34 cellular contexts compared by ENCODE assay signal in the genomic region with DNA sequence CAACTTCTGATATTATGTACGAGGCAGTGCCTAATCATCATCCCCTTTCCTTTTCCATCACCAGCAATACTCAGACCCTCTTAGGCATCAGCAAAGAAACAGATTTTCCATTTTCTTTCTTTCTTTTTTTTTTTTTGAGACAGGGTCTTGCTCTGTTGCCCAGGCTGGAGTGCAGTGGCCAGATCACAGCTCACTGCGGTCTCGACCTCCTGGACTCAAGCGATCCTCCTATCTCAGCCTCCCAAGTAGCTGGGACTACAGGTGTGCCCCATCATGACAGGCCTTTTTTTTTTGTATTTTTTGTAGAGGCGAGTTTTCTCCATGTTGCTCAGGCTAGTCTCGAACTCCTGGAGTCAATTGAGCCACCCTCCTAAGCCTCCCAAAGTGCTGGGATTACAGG.
"Had no signal": no experiment of that assay in that cellular context is flagged by ENCODE, and none has a peak within 500 bp of the region (broad histone marks: within the 10 kb centered on the region; RNA-seq: fewer than 3 reads in every experiment).

No MANE protein-coding gene starts in this region.

- H3K36me3 Mint-ChIP-seq: activated CD4-positive, alpha-beta memory T cell treated with anti-CD3 and anti-CD28 coated beads for 36 hours; activated naive CD4-positive, alpha-beta T cell treated with anti-CD3 and anti-CD28 coated beads, Interleukin-2, amount 10 ng/mL, durations not matched to agents 7 days and 5 days; activated naive CD4-positive, alpha-beta T cell treated with anti-CD3 and anti-CD28 coated beads, Interleukin-2, amount 50 U/mL, for 24 hours; activated naive CD8-positive, alpha-beta T cell treated with anti-CD3 and anti-CD28 coated beads for 36 hours had no signal

- ATAC-seq: activated CD8-positive, alpha-beta T cell treated with anti-CD3 and anti-CD28 coated beads for 36 hours; activated T-cell treated with anti-CD3 and anti-CD28 coated beads, Interleukin-2, amount 50 U/mL, for 4 hours; activated T-helper 17 cell treated with anti-CD3 and anti-CD28 coated beads, Interleukin-2, amount 50 U/mL, for 72 hours; body of pancreas had no signal

- H3K27ac Mint-ChIP-seq: activated B cell treated with CpG ODN at 0.5 μM for 24 hours; activated CD4-positive, alpha-beta memory T cell treated with anti-CD3 and anti-CD28 coated beads for 36 hours; activated CD4-positive, alpha-beta T cell treated with anti-CD3 and anti-CD28 coated beads, Interleukin-2, amount 10 ng/mL, durations not matched to agents 24 days and 14 days; activated CD8-positive, alpha-beta T cell treated with anti-CD3 and anti-CD28 coated beads for 36 hours; activated naive CD4-positive, alpha-beta T cell treated with anti-CD3 and anti-CD28 coated beads, Interleukin-2, amount 10 ng/mL, durations not matched to agents 7 days and 5 days; activated naive CD4-positive, alpha-beta T cell treated with anti-CD3 and anti-CD28 coated beads, Interleukin-2, amount 50 U/mL, for 24 hours; activated naive CD8-positive, alpha-beta T cell treated with anti-CD3 and anti-CD28 coated beads for 36 hours; activated T-cell treated with anti-CD3 and anti-CD28 coated beads, Interleukin-2, amount 50 U/mL, for 72 hours; activated T-helper 1 cell treated with anti-CD3 and anti-CD28 coated beads, Interleukin-12 subunit alpha, Interleukin-12 subunit beta, Interleukin-2, Interleukin-4 antibody, amounts not matched to agents 30 ng/mL and 10 ng/mL and 1 ng/mL, durations not matched to agents 14 hours and 24 hours and 36 hours; activated T-helper 17 cell treated with anti-CD3 and anti-CD28 coated beads, Interleukin-2, amount 50 U/mL, for 72 hours; T-helper 1 cell treated with Interleukin-12 subunit alpha and Interleukin-12 subunit beta and Interleukin-4 antibody, amounts not matched to agents 30 μg/mL and 1 μg/mL, for 36 hours; T-helper 2 cell treated with Interferon-gamma antibody and Interleukin-4, amounts not matched to agents 5 μg/mL and 100 μg/mL, for 36 hours had no signal

- H3K4me1 ChIP-seq: adrenal gland, breast epithelium had no signal

- H3K36me3 ChIP-seq: adrenal gland, brain microvascular endothelial cell, breast epithelium had no signal

- H3K4me3 Mint-ChIP-seq: activated B cell treated with CpG ODN at 0.5 μM for 24 hours; activated CD4-positive, alpha-beta memory T cell treated with anti-CD3 and anti-CD28 coated beads for 36 hours; activated CD4-positive, alpha-beta T cell treated with anti-CD3 and anti-CD28 coated beads, Interleukin-2, amount 10 ng/mL, durations not matched to agents 24 days and 14 days; activated CD8-positive, alpha-beta T cell treated with anti-CD3 and anti-CD28 coated beads for 36 hours; activated naive CD4-positive, alpha-beta T cell treated with anti-CD3 and anti-CD28 coated beads, Interleukin-2, amount 10 ng/mL, durations not matched to agents 7 days and 5 days; activated naive CD4-positive, alpha-beta T cell treated with anti-CD3 and anti-CD28 coated beads, Interleukin-2, amount 50 U/mL, for 24 hours; activated naive CD8-positive, alpha-beta T cell treated with anti-CD3 and anti-CD28 coated beads for 36 hours; activated T-cell treated with anti-CD3 and anti-CD28 coated beads, Interleukin-2, amount 50 U/mL, for 4 hours; activated T-cell treated with anti-CD3 and anti-CD28 coated beads, Interleukin-2, amount 50 U/mL, for 72 hours; activated T-helper 1 cell treated with anti-CD3 and anti-CD28 coated beads, Interleukin-12 subunit alpha, Interleukin-12 subunit beta, Interleukin-2, Interleukin-4 antibody, amounts not matched to agents 30 ng/mL and 10 ng/mL and 1 ng/mL, durations not matched to agents 14 hours and 24 hours and 36 hours; activated T-helper 17 cell treated with anti-CD3 and anti-CD28 coated beads, Interleukin-2, amount 50 U/mL, for 72 hours; T-helper 1 cell treated with Interleukin-12 subunit alpha and Interleukin-12 subunit beta and Interleukin-4 antibody, amounts not matched to agents 30 μg/mL and 1 μg/mL, for 36 hours; T-helper 2 cell treated with Interferon-gamma antibody and Interleukin-4, amounts not matched to agents 5 μg/mL and 100 μg/mL, for 36 hours had no signal

- H3K4me3 ChIP-seq: adrenal gland, body of pancreas, breast epithelium had no signal

- H3K9me3 ChIP-seq: adrenal gland, body of pancreas, breast epithelium had no signal

- H3K27me3 ChIP-seq: adrenal gland, body of pancreas, brain microvascular endothelial cell, breast epithelium had no signal

- DNase-seq: activated B cell treated with CpG ODN at 0.5 μM for 24 hours; activated CD4-positive, alpha-beta memory T cell treated with anti-CD3 and anti-CD28 coated beads for 36 hours; activated CD4-positive, alpha-beta T cell treated with anti-CD3 and anti-CD28 coated beads for 4 hours; activated CD4-positive, alpha-beta T cell treated with anti-CD3 and anti-CD28 coated beads, Interleukin-2, amount 10 ng/mL, durations not matched to agents 24 days and 14 days; activated CD4-positive, alpha-beta T cell treated with anti-CD3 and anti-CD28 coated beads, Interleukin-2, amount 50 U/mL, for 1 hour; activated CD4-positive, alpha-beta T cell treated with anti-CD3 and anti-CD28 coated beads, Interleukin-2, amount 50 U/mL, for 4 hours; activated CD4-positive, CD25-positive, alpha-beta regulatory T cell treated with anti-CD3 and anti-CD28 coated beads, Interleukin-2, amount 50 U/mL, for 72 hours; activated CD8-positive, alpha-beta memory T cell treated with anti-CD3 and anti-CD28 coated beads, Interleukin-2, amount 50 U/mL, for 4 hours; activated CD8-positive, alpha-beta T cell treated with anti-CD3 and anti-CD28 coated beads for 36 hours; activated effector memory CD4-positive, alpha-beta T cell treated with anti-CD3 and anti-CD28 coated beads, Interleukin-2, amount 50 U/mL, for 16 hours; activated gamma-delta T cell treated with Interleukin-2 at 50 U/mL for 16 hours; activated naive CD4-positive, alpha-beta T cell treated with anti-CD3 and anti-CD28 coated beads, Interleukin-2, amount 10 ng/mL, durations not matched to agents 7 days and 5 days; activated naive CD4-positive, alpha-beta T cell treated with Interleukin-2 at 50 U/mL for 16 hours; activated naive CD8-positive, alpha-beta T cell treated with anti-CD3 and anti-CD28 coated beads for 36 hours; activated T-cell treated with anti-CD3 and anti-CD28 coated beads for 4 hours; activated T-cell treated with anti-CD3 and anti-CD28 coated beads, Interleukin-2, amount 50 U/mL, for 1 hour; activated T-cell treated with anti-CD3 and anti-CD28 coated beads, Interleukin-2, amount 50 U/mL, for 4 hours; activated T-cell treated with anti-CD3 and anti-CD28 coated beads, Interleukin-2, amount 50 U/mL, for 72 hours; adrenal gland; amniotic stem cell; aorta; body of pancreas; brain microvascular endothelial cell; central memory CD4-positive, alpha-beta T cell; T-helper 2 cell; T-helper 9 cell had no signal

- H3K9me3 Mint-ChIP-seq: activated B cell treated with CpG ODN at 0.5 μM for 24 hours; activated CD4-positive, alpha-beta memory T cell treated with anti-CD3 and anti-CD28 coated beads for 36 hours; activated CD4-positive, alpha-beta T cell treated with anti-CD3 and anti-CD28 coated beads, Interleukin-2, amount 10 ng/mL, durations not matched to agents 24 days and 14 days; activated CD8-positive, alpha-beta T cell treated with anti-CD3 and anti-CD28 coated beads for 36 hours; activated naive CD4-positive, alpha-beta T cell treated with anti-CD3 and anti-CD28 coated beads, Interleukin-2, amount 10 ng/mL, durations not matched to agents 7 days and 5 days; activated naive CD4-positive, alpha-beta T cell treated with anti-CD3 and anti-CD28 coated beads, Interleukin-2, amount 50 U/mL, for 24 hours; activated naive CD8-positive, alpha-beta T cell treated with anti-CD3 and anti-CD28 coated beads for 36 hours; activated T-cell treated with anti-CD3 and anti-CD28 coated beads, Interleukin-2, amount 50 U/mL, for 4 hours; activated T-cell treated with anti-CD3 and anti-CD28 coated beads, Interleukin-2, amount 50 U/mL, for 72 hours; activated T-helper 1 cell treated with anti-CD3 and anti-CD28 coated beads, Interleukin-12 subunit alpha, Interleukin-12 subunit beta, Interleukin-2, Interleukin-4 antibody, amounts not matched to agents 30 ng/mL and 10 ng/mL and 1 ng/mL, durations not matched to agents 14 hours and 24 hours and 36 hours; activated T-helper 17 cell treated with anti-CD3 and anti-CD28 coated beads, Interleukin-2, amount 50 U/mL, for 72 hours; T-helper 1 cell treated with Interleukin-12 subunit alpha and Interleukin-12 subunit beta and Interleukin-4 antibody, amounts not matched to agents 30 μg/mL and 1 μg/mL, for 36 hours; T-helper 2 cell treated with Interferon-gamma antibody and Interleukin-4, amounts not matched to agents 5 μg/mL and 100 μg/mL, for 36 hours had no signal

- H3K27ac ChIP-seq: adrenal gland, body of pancreas, brain microvascular endothelial cell, breast epithelium, VCaP had no signal

- FAIRE-seq: astrocyte had no signal

- H3K27me3 Mint-ChIP-seq: activated CD4-positive, alpha-beta memory T cell treated with anti-CD3 and anti-CD28 coated beads for 36 hours; activated CD8-positive, alpha-beta T cell treated with anti-CD3 and anti-CD28 coated beads for 36 hours; activated T-helper 17 cell treated with anti-CD3 and anti-CD28 coated beads, Interleukin-2, amount 50 U/mL, for 72 hours had no signal
